9 cellular contexts compared by ENCODE assay signal in the genomic region with DNA sequence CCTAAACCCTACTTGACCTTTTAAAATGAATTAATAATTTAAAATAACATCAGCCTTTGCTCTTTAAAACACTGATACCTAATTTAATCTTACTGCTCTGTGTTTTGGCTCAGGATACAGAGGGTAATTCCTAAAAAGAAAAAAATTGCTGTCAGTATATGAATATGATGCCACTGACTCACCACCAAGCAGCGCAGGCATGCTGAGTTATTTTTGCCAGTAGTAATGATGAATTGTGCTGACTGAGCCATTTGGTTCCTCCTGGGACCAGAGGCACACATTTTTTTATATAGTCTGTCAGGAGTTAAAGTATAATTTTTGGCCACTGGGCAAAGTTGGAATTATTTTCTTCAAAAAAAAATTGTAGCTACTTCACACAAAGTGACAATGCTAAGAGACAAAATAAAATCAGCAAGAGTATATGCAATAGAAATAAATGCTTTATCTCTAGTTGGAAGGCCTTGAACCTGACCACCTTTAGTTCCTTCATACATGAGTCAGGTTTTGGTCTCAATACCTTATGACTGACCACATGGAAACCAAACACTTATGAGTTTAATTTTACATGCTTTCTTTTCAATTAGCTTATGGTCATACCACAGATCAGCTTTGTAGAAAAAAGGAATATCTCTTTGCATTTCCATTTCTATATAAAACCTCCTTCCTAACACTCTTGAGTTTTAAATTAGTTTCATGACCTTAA.
DNase-seq lines count a peak whose midpoint lies in the region; ATAC-seq lines count a peak whose summit lies in the region.
"Had no signal": no experiment of that assay in that cellular context is flagged by ENCODE, and none has a peak within 500 bp of the region (broad histone marks: within the 10 kb centered on the region; RNA-seq: fewer than 3 reads in every experiment).

No MANE protein-coding gene starts in this region.

- H3K9me3 Mint-ChIP-seq in activated naive CD8-positive, alpha-beta T cell treated with anti-CD3 and anti-CD28 coated beads, Interleukin-2, amount 50 U/mL, for 24 hours: peaks cover 8% of the 10 kb centered on the region
- no peaks in the 10 kb centered on the region for H3K9me3 Mint-ChIP-seq in natural killer cell treated with Interleukin-12 subunit alpha and Interleukin-12 subunit beta and Interleukin-15 and Interleukin-18, amount 100 ng/mL, for 72 hours

- ATAC-seq in GM18498 (IDR thresholded peaks at IDR 0.05; ENCODE audit: unreplicated experiment) (peak; percentile 77), HG03045 (IDR thresholded peaks at IDR 0.05; ENCODE audit: unreplicated experiment) (peak; percentile 61), HG02642 (IDR thresholded peaks at IDR 0.05; ENCODE audit: poor library complexity, unreplicated experiment) (no peak), GM21367 (IDR thresholded peaks at IDR 0.05; ENCODE audit: unreplicated experiment) (no peak)
- ATAC-seq in activated naive CD8-positive, alpha-beta T cell treated with anti-CD3 and anti-CD28 coated beads, Interleukin-2, amount 50 U/mL, for 24 hours: peak; percentile 95
- peak; percentile 36 to 62 for ATAC-seq in natural killer cell treated with Interleukin-12 subunit alpha and Interleukin-12 subunit beta and Interleukin-15 and Interleukin-18, amount 100 ng/mL, for 72 hours

- H3K36me3 Mint-ChIP-seq in activated naive CD8-positive, alpha-beta T cell treated with anti-CD3 and anti-CD28 coated beads, Interleukin-2, amount 50 U/mL, for 24 hours (ENCODE audit: low read depth): peaks cover 4% of the 10 kb centered on the region
- H3K36me3 Mint-ChIP-seq in natural killer cell treated with Interleukin-12 subunit alpha and Interleukin-12 subunit beta and Interleukin-15 and Interleukin-18, amount 100 ng/mL, for 72 hours: no peaks in the 10 kb centered on the region

- peak; percentile 17 for DNase-seq in activated naive CD8-positive, alpha-beta T cell treated with anti-CD3 and anti-CD28 coated beads, Interleukin-2, amount 50 U/mL, for 24 hours
- DNase-seq in natural killer cell treated with Interleukin-12 subunit alpha and Interleukin-12 subunit beta and Interleukin-15 and Interleukin-18, amount 100 ng/mL, for 72 hours (ENCODE audit: low spot score): no peak
- DNase-seq in NK-92 treated with Interleukin-12 subunit alpha and Interleukin-12 subunit beta, amount 100 ng/mL, for 24 hours (lab: John Stamatoyannopoulos, UW): no peak
- DNase-seq in medulla oblongata (ENCODE audit: extremely low spot score): no peak

- H3K4me3 Mint-ChIP-seq in activated naive CD8-positive, alpha-beta T cell treated with anti-CD3 and anti-CD28 coated beads, Interleukin-2, amount 50 U/mL, for 24 hours: no peak overlapping the region
- no peak overlapping the region for H3K4me3 Mint-ChIP-seq in natural killer cell treated with Interleukin-12 subunit alpha and Interleukin-12 subunit beta and Interleukin-15 and Interleukin-18, amount 100 ng/mL, for 72 hours
- H3K4me3 Mint-ChIP-seq: activated naive CD4-positive, alpha-beta T cell treated with anti-CD3 and anti-CD28 coated beads, Interleukin-2, amount 50 U/mL, for 24 hours had no signal

- peak overlapping the region; percentile 67 for H3K27ac Mint-ChIP-seq in activated naive CD8-positive, alpha-beta T cell treated with anti-CD3 and anti-CD28 coated beads, Interleukin-2, amount 50 U/mL, for 24 hours
- H3K27ac Mint-ChIP-seq in natural killer cell treated with Interleukin-12 subunit alpha and Interleukin-12 subunit beta and Interleukin-15 and Interleukin-18, amount 100 ng/mL, for 72 hours: peak overlapping the region in 1 of 2 donors; percentile 73
- H3K27ac Mint-ChIP-seq: activated naive CD4-positive, alpha-beta T cell treated with anti-CD3 and anti-CD28 coated beads, Interleukin-2, amount 50 U/mL, for 24 hours had no signal

- H3K4me1 Mint-ChIP-seq in activated naive CD8-positive, alpha-beta T cell treated with anti-CD3 and anti-CD28 coated beads, Interleukin-2, amount 50 U/mL, for 24 hours: peaks cover 31% of the 10 kb centered on the region
- peaks cover 37 to 41% of the 10 kb centered on the region in 2 donors for H3K4me1 Mint-ChIP-seq in natural killer cell treated with Interleukin-12 subunit alpha and Interleukin-12 subunit beta and Interleukin-15 and Interleukin-18, amount 100 ng/mL, for 72 hours (ENCODE audit: low read depth in 2 of 2)

- H3K27me3 Mint-ChIP-seq in activated naive CD8-positive, alpha-beta T cell treated with anti-CD3 and anti-CD28 coated beads, Interleukin-2, amount 50 U/mL, for 24 hours: no peaks in the 10 kb centered on the region
- H3K27me3 Mint-ChIP-seq in natural killer cell treated with Interleukin-12 subunit alpha and Interleukin-12 subunit beta and Interleukin-15 and Interleukin-18, amount 100 ng/mL, for 72 hours: no peaks in the 10 kb centered on the region
- H3K27me3 Mint-ChIP-seq: activated naive CD4-positive, alpha-beta T cell treated with anti-CD3 and anti-CD28 coated beads, Interleukin-2, amount 50 U/mL, for 24 hours had no signal

Comparison
In these comparisons a context has a peak if more than half of its experiments do, and no peak if none do; other contexts are left out.
1. ATAC-seq: peak in GM18498 (single experiment), HG03045 (single experiment), activated naive CD8-positive, alpha-beta T cell treated with anti-CD3 and anti-CD28 coated beads, Interleukin-2, amount 50 U/mL, for 24 hours (single experiment) and natural killer cell treated with Interleukin-12 subunit alpha and Interleukin-12 subunit beta and Interleukin-15 and Interleukin-18, amount 100 ng/mL, for 72 hours (2 of 2); none in HG02642 (single experiment) and GM21367 (single experiment).